Comparison of ENCODE assay signal across 8 cellular contexts in genomic region chr1:169795687-169796086, GRCh38. TPM values are rescaled to one million over a fixed set of nuclear protein-coding genes. Genes with fewer than 3 reads are reported as not detected.
DNase-seq lines count a peak whose midpoint lies in the region; FAIRE-seq and TF ChIP-seq lines count a peak whose summit lies in the region.

No MANE protein-coding gene starts in this region.

- H3K9ac ChIP-seq in OCI-LY3 (ENCODE audit: low read length) (peak overlapping the region; percentile 96), endothelial cell of umbilical vein (replicated peaks; ENCODE audit: extremely low read depth, insufficient read depth, low read length) (peak overlapping the region; percentile 88)

- dilution Hi-C loops in endothelial cell of umbilical vein (cut with MboI; ENCODE audit: extremely low pct_ligation_motif_present, low sequenced_read_pairs): no loop called here

- peaks cover 75% of the 10 kb centered on the region for H3K79me2 ChIP-seq in OCI-LY3 (ENCODE audit: low read length)
- peaks cover 17% of the 10 kb centered on the region for H3K79me2 ChIP-seq in endothelial cell of umbilical vein (ENCODE audit: control insufficient read depth, insufficient read depth, low read length)

- POLR2A ChIA-PET in endothelial cell of umbilical vein (lab: Charles Lee): no interaction called here

- H3K4me3 ChIP-seq in GM12864 (ENCODE audit: low read depth, low read length): peak overlapping the region; percentile 82
- H3K4me3 ChIP-seq in OCI-LY3 (ENCODE audit: low read length): peak overlapping the region; percentile 89
- H3K4me3 ChIP-seq in endothelial cell of umbilical vein (replicated peaks in 1 of 3; ENCODE audit: insufficient read depth in 1 of 3, low read depth in 1 of 3, low read length in 3 of 3): peak overlapping the region; percentile 29 to 92 (median 77)
- peak overlapping the region; percentile 61 to 67 for H3K4me3 ChIP-seq in prostate gland

- DNase-seq in GM12864 (ENCODE audit: low read depth) (no peak), endothelial cell of umbilical vein (ENCODE audit: low read depth, low spot score) (peak; percentile 34), prostate gland (ENCODE audit: low spot score) (no peak), GM13976 (ENCODE audit: low spot score) (no peak), AG20443 (ENCODE audit: low spot score) (no peak), frontal cortex (ENCODE audit: low spot score in 2 of 2) (no peak), posterior cingulate gyrus (no peak)

- H4K20me1 ChIP-seq in OCI-LY3 (ENCODE audit: insufficient read depth, low read length): no peaks in the 10 kb centered on the region
- no peaks in the 10 kb centered on the region for H4K20me1 ChIP-seq in endothelial cell of umbilical vein (replicated peaks; ENCODE audit: control insufficient read depth, extremely low read depth, insufficient read depth, low read length)

- H3K27ac ChIP-seq in OCI-LY3 (ENCODE audit: low read length): peak overlapping the region; percentile 92
- H3K27ac ChIP-seq in endothelial cell of umbilical vein (ENCODE audit: insufficient read depth, low read depth, low read length): peak overlapping the region; percentile 66
- no peak overlapping the region for H3K27ac ChIP-seq in prostate gland

- in situ Hi-C loops in GM13976 (cut with MboI; ENCODE audit: low sequenced_read_pairs, unreplicated experiment): loop anchor here (10.0 kb wide), 1 partner anchor 191 kb away; no protein-coding TSS in a partner anchor

- H3K36me3 ChIP-seq in OCI-LY3 (replicated peaks; ENCODE audit: low read depth, low read length): peaks cover 37% of the 10 kb centered on the region
- no peaks in the 10 kb centered on the region for H3K36me3 ChIP-seq in endothelial cell of umbilical vein (ENCODE audit: control insufficient read depth in 2 of 2, extremely low read depth in 1 of 2, insufficient read depth in 2 of 2, low read length in 2 of 2)
- H3K36me3 ChIP-seq in prostate gland: no peaks in the 10 kb centered on the region

- no peaks in the 10 kb centered on the region for H3K9me1 ChIP-seq in endothelial cell of umbilical vein (replicated peaks; ENCODE audit: control insufficient read depth, extremely low read depth, insufficient read depth, low read length)

- H3K9me3 ChIP-seq in OCI-LY3 (ENCODE audit: insufficient read depth, low read length) (no peaks in the 10 kb centered on the region), endothelial cell of umbilical vein (replicated peaks; ENCODE audit: control insufficient read depth, insufficient read depth, low read length) (no peaks in the 10 kb centered on the region), prostate gland (no peaks in the 10 kb centered on the region)

- no peak for TF ChIP-seq CTCF in GM12864 (IDR thresholded peaks at IDR 0.05; ENCODE audit: low read depth, low read length, missing control alignments)
- no peak for TF ChIP-seq CTCF in OCI-LY3 (IDR thresholded peaks at IDR 0.05; ENCODE audit: low read depth, low read length)
- no peak for TF ChIP-seq CTCF in endothelial cell of umbilical vein (IDR thresholded peaks at IDR 0.05; ENCODE audit: extremely low read depth in 1 of 2, insufficient read depth in 1 of 2, low read depth in 1 of 2, low read length in 2 of 2)
- no peak for TF ChIP-seq CTCF in prostate gland (IDR thresholded peaks at IDR 0.05)
- no peak for TF ChIP-seq CTCF in GM13976 (IDR thresholded peaks at IDR 0.05; ENCODE audit: borderline replicate concordance, control extremely low read depth, extremely low read depth, insufficient read depth, missing control alignments)

- CTCF ChIA-PET in endothelial cell of umbilical vein (lab: Charles Lee): interaction anchor here (1.2 to 4.4 kb wide), 5 partner anchors 14 to 310 kb away, joined by 3 to 33 read pairs (median 5); partner anchors contain the start of gene SLC19A2

- intact Hi-C loops in endothelial cell of umbilical vein (cut with micrococcal nuclease): loop anchor here (1.0 to 10.0 kb wide), 3 partner anchors 15 to 681 kb away; partner anchors contain the start of genes BLZF1 and NME7
- intact Hi-C loops in prostate gland (cut with DNase I): no loop called here
- intact Hi-C loops in posterior cingulate gyrus (cut with DNase I): loop anchor here (2.0 kb wide), 1 partner anchor 99 kb away; no protein-coding TSS in a partner anchor

- no peak for TF ChIP-seq POLR2A in endothelial cell of umbilical vein (IDR thresholded peaks at IDR 0.05; ENCODE audit: low read depth, low read length)
- TF ChIP-seq POLR2A in prostate gland (IDR thresholded peaks at IDR 0.05): no peak

- H3K4me1 ChIP-seq in OCI-LY3 (ENCODE audit: low read length): peaks cover 36% of the 10 kb centered on the region
- peaks cover 11% of the 10 kb centered on the region for H3K4me1 ChIP-seq in endothelial cell of umbilical vein (ENCODE audit: control insufficient read depth, extremely low read depth, insufficient read depth, low read length)
- no peaks in the 10 kb centered on the region for H3K4me1 ChIP-seq in prostate gland (replicated peaks)

- FAIRE-seq in endothelial cell of umbilical vein (lab: Jason Lieb, UNC) (no peak), frontal cortex (lab: Jason Lieb, UNC) (no peak)

- H3K27me3 ChIP-seq in OCI-LY3 (ENCODE audit: low read depth, low read length) (no peaks in the 10 kb centered on the region), endothelial cell of umbilical vein (ENCODE audit: control insufficient read depth in 2 of 2, insufficient read depth in 2 of 2, low read length in 2 of 2) (no peaks in the 10 kb centered on the region), prostate gland (replicated peaks; ENCODE audit: insufficient read depth) (no peaks in the 10 kb centered on the region)

- BruUV-seq in endothelial cell of umbilical vein (replicated peaks; lab: Mats Ljungman, UMichigan): no TSS peak

- H2AFZ ChIP-seq in OCI-LY3 (ENCODE audit: low read depth, low read length) (peak overlapping the region; percentile 16; the same call in 1 of the 2 replicates), endothelial cell of umbilical vein (ENCODE audit: low read depth, low read length) (peak overlapping the region; percentile 75)

- WGBS in prostate gland: 10% methylated on average over 5 of the region's 5 CpGs

- H3K4me2 ChIP-seq in OCI-LY3 (ENCODE audit: low read length) (peak overlapping the region; percentile 97), endothelial cell of umbilical vein (ENCODE audit: insufficient read depth, low read length) (peak overlapping the region; percentile 86)

TF ChIP-seq in endothelial cell of umbilical vein, 7 proteins besides CTCF, POLR2A, EP300 and RAD21:
- no peak for TF ChIP-seq POLR2AphosphoS5 (IDR thresholded peaks at IDR 0.05; ENCODE audit: insufficient read depth, low read depth, low read length)
- TF ChIP-seq MYC (IDR thresholded peaks at IDR 0.05; ENCODE audit: low read depth, low read length): no peak
- TF ChIP-seq JUN (IDR thresholded peaks at IDR 0.05; ENCODE audit: borderline replicate concordance, insufficient read depth, insufficient read length, low read depth): no peak

RNA-seq across cellular contexts. Expression of gene METTL18, which starts 1.0 kb away (rescaled TPM):
- total RNA-seq in endothelial cell of umbilical vein: 6.6 TPM in 2 replicates
- 0.49 and 1.1 TPM in 2 replicates for polyA plus RNA-seq in endothelial cell of umbilical vein
- polyA plus RNA-seq in endothelial cell of umbilical vein (2011; cell fraction: cytosol; rRNA removed): 2.3 and 2.6 TPM in 2 replicates
- 1.4 and 2.0 TPM in 2 replicates for polyA plus RNA-seq in endothelial cell of umbilical vein (2011; cell fraction: nucleus; rRNA removed)
- polyA plus RNA-seq in endothelial cell of umbilical vein (2012): 4.5 and 7.0 TPM in 2 replicates
- polyA minus RNA-seq in endothelial cell of umbilical vein: 0.58 and 0.91 TPM in 2 replicates
- 3.4 TPM for polyA minus RNA-seq in endothelial cell of umbilical vein (2011; cell fraction: cytosol; rRNA and poly(A)+ RNA removed)
- polyA minus RNA-seq in endothelial cell of umbilical vein (2011; cell fraction: nucleus; rRNA and poly(A)+ RNA removed): 1.9 and 2.2 TPM in 2 replicates
- total RNA-seq in prostate gland: 1 to 10 TPM; 5.7 to 7.5 TPM
- 9.0 TPM for total RNA-seq in frontal cortex

Comparison
In these comparisons a context has a peak if more than half of its experiments do, and no peak if none do; other contexts are left out.
1. H3K27ac ChIP-seq: peak in OCI-LY3 (single experiment) and endothelial cell of umbilical vein (single experiment); none in prostate gland (0 of 2).
2. Peak in every context shown above with its lines, with median percentiles within 50 percentile points of each other: H3K4me3 ChIP-seq.